In genomic region chr14:95729402-95730028, GRCh38 we compare ENCODE assay signal across 1 cellular context.
TF ChIP-seq lines count a peak whose summit lies in the region.

No MANE protein-coding gene starts in this region.

TF ChIP-seq in GM12878, 131 proteins besides CTCF, POLR2A, EP300 and RAD21 (continued from another document):
- TF ChIP-seq REST (IDR thresholded peaks at IDR 0.05; ENCODE audit: low read depth, low read length) (peak; percentile 56; the same call in 1 of the 2 replicates), NFIC (IDR thresholded peaks at IDR 0.05; ENCODE audit: low read depth, low read length) (peak; percentile 65), SPI1 (IDR thresholded peaks at IDR 0.05; ENCODE audit: borderline replicate concordance, insufficient read depth, low read depth, low read length) (peak; percentile 74), ETV6 (conservative IDR thresholded peaks at IDR 0.05 in 1 of 2, IDR thresholded peaks at IDR 0.05 in 1 of 2; ENCODE audit: borderline replicate concordance in 1 of 2, low read depth in 1 of 2) (peak in 1 of 2 experiments; percentile 8; a peak in 1 of 4 replicates), FOXM1 (IDR thresholded peaks at IDR 0.05; ENCODE audit: low read depth, low read length) (0 out of 2 replicates have a peak, but pooled peaks have one; percentile 41), CBFB (IDR thresholded peaks at IDR 0.05; ENCODE audit: low read depth) (0 out of 2 replicates have a peak, but pooled peaks have one; percentile 17), RELB (IDR thresholded peaks at IDR 0.05; ENCODE audit: low read depth) (peak; percentile 21; the same call in 1 of the 2 replicates), CREM (IDR thresholded peaks at IDR 0.05; ENCODE audit: low read depth) (peak; percentile 53; the same call in 1 of the 2 replicates), TCF12 (IDR thresholded peaks at IDR 0.05; ENCODE audit: low read depth, low read length) (0 out of 2 replicates have a peak, but pooled peaks have one; percentile 53), MEF2A (IDR thresholded peaks at IDR 0.05; ENCODE audit: insufficient read depth, low read depth, low read length) (0 out of 2 replicates have a peak, but pooled peaks have one; percentile 64), RUNX3 (IDR thresholded peaks at IDR 0.05; ENCODE audit: low read length) (peak; percentile 80), IRF4 (IDR thresholded peaks at IDR 0.05; ENCODE audit: low read depth, low read length) (peak; percentile 35; the same call in 1 of the 2 replicates)
TF ChIP-seq in GM12878: peak in this region for 20; not testable (repeated sequence) for 111.
